8 cellular contexts compared by ENCODE assay signal in genomic region chr20:64064145-64064698, GRCh38. TPM values are rescaled to one million over a fixed set of nuclear protein-coding genes. Genes with fewer than 3 reads are reported as not detected.
DNase-seq lines count a peak whose midpoint lies in the region; ATAC-seq, FAIRE-seq and TF ChIP-seq lines count a peak whose summit lies in the region.

No MANE protein-coding gene starts in this region.

- no peak for ATAC-seq in K562

- DNase-seq in AG04450 (ENCODE audit: low read depth, low spot score) = no peak
- DNase-seq in K562 (ENCODE audit: extremely low read depth in 1 of 4, low spot score in 3 of 4) = no peak
- no peak for DNase-seq in AML-193 (lab: John Stamatoyannopoulos, UW)
- no peak for DNase-seq in NCI-H2171 (lab: John Stamatoyannopoulos, UW)
- DNase-seq in HEK293T (ENCODE audit: extremely low spot score) = no peak
- DNase-seq in ecto neural progenitor cell (ENCODE audit: low spot score) = no peak

- H4K20me1 ChIP-seq in K562 (replicated peaks; ENCODE audit: control insufficient read depth, insufficient read depth, low read length) = no peaks in the 10 kb centered on the region

- intact Hi-C loops in K562 (cut with micrococcal nuclease) = no loop called here

- H3K9ac ChIP-seq in HUES48 (ENCODE audit: low read depth, low read length) (no peak overlapping the region), K562 (ENCODE audit: insufficient read depth in 1 of 2, low read depth in 2 of 2, low read length in 2 of 2) (peak overlapping the region in 1 of 2 experiments; percentile 37; a peak in 1 of 4 replicates), mucosa of stomach (ENCODE audit: low read length) (peak overlapping the region; percentile 64)

- TF ChIP-seq POLR2A in K562 (conservative IDR thresholded peaks at IDR 0.05) = no peak

- H3K79me2 ChIP-seq in K562 (ENCODE audit: control insufficient read depth, insufficient read depth, low read length) = peaks cover 4% of the 10 kb centered on the region; the same call in 2 of the 3 replicates

- no peaks in the 10 kb centered on the region for H3K27me3 ChIP-seq in AG04450 (ENCODE audit: control insufficient read depth, insufficient read depth, low read length)
- H3K27me3 ChIP-seq in HUES48 (ENCODE audit: control insufficient read depth, insufficient read depth, low read length) = no peaks in the 10 kb centered on the region
- H3K27me3 ChIP-seq in K562 (ENCODE audit: control insufficient read depth in 2 of 2, insufficient read depth in 2 of 2, low read length in 2 of 2) = no peaks in the 10 kb centered on the region
- H3K27me3 ChIP-seq in mucosa of stomach (ENCODE audit: control insufficient read depth, insufficient read depth, low read length) = no peaks in the 10 kb centered on the region

- TF ChIP-seq EP300 in K562 (IDR thresholded peaks at IDR 0.05; ENCODE audit: low read length) = no peak

- H3K4me3 ChIP-seq in AG04450 (ENCODE audit: low read depth, low read length) (peak overlapping the region; percentile 88), HUES48 (ENCODE audit: low read depth, low read length) (peak overlapping the region; percentile 85), K562 (peak overlapping the region; percentile 97; the same call in 1 of the 2 replicates), mucosa of stomach (ENCODE audit: low read length) (peak overlapping the region; percentile 56)

- in situ Hi-C loops in K562 (cut with MboI) = no loop called here

- no peak for TF ChIP-seq RAD21 in K562 (CRISPR knock-in tag; conservative IDR thresholded peaks at IDR 0.05 in 1 of 2, IDR thresholded peaks at IDR 0.05 in 1 of 2)

- H3K9me3 ChIP-seq in AG04450 (ENCODE audit: control insufficient read depth, insufficient read depth, low read length) (no peaks in the 10 kb centered on the region; the same call in 1 of the 2 replicates), HUES48 (ENCODE audit: control insufficient read depth, insufficient read depth, low read length) (no peaks in the 10 kb centered on the region), K562 (replicated peaks; ENCODE audit: control insufficient read depth, insufficient read depth, low read depth, low read length) (no peaks in the 10 kb centered on the region), mucosa of stomach (ENCODE audit: control insufficient read depth, low read length) (no peaks in the 10 kb centered on the region)

- H3K4me1 ChIP-seq in HUES48 (ENCODE audit: control insufficient read depth, insufficient read depth, low read length) (peaks cover 13% of the 10 kb centered on the region; the same call in 1 of the 2 replicates), K562 (replicated peaks in 1 of 2; ENCODE audit: control insufficient read depth in 2 of 2, insufficient read depth in 2 of 2, low read length in 2 of 2) (peaks cover 34 to 70% of the 10 kb centered on the region in 2 experiments), mucosa of stomach (ENCODE audit: control insufficient read depth, insufficient read depth, low read length) (peaks cover 31% of the 10 kb centered on the region)

- WGBS in K562 (ENCODE audit: insufficient coverage, low coverage, missing lambda C conversion rate) = 53% methylated on average over 11 of the region's 12 CpGs

- POLR2A ChIA-PET in AG04450 (lab: Yijun Ruan, JAX) = no interaction called here
- POLR2A ChIA-PET in K562 (lab: Yijun Ruan, JAX) = interaction anchor here (0.8 to 1.4 kb wide), 2 partner anchors 9 to 10 kb away, joined by 3 to 4 read pairs; no protein-coding TSS in a partner anchor
- POLR2A ChIA-PET in HEK293T (lab: Yijun Ruan, JAX) = interaction anchor here (1.4 to 1.6 kb wide), 2 partner anchors 11 to 15 kb away, joined by 3 to 5 read pairs; partner anchors contain the start of genes OPRL1 and RGS19

- H3K9me1 ChIP-seq in K562 (ENCODE audit: control insufficient read depth, insufficient read depth, low read length) = peaks cover 3% of the 10 kb centered on the region

- H3K4me2 ChIP-seq in K562 (ENCODE audit: insufficient read depth, low read length) = peak overlapping the region; percentile 80

- CTCF ChIA-PET in AG04450 (lab: Charles Lee) = interaction anchor here (1.1 kb wide), 1 partner anchor 56 kb away, joined by 4 read pairs; no protein-coding TSS in a partner anchor
- CTCF ChIA-PET in K562 (lab: Yijun Ruan, JAX; ENCODE audit: low intra/inter-chr PET ratio) = no interaction called here
- CTCF ChIA-PET in HEK293T (lab: Yijun Ruan, JAX) = no interaction called here

- no TSS peak for BruUV-seq in K562 (replicated peaks; lab: Mats Ljungman, UMichigan)

- TF ChIP-seq CTCF in AG04450 (IDR thresholded peaks at IDR 0.05; ENCODE audit: low read depth, low read length) (no peak), K562 (IDR thresholded peaks at IDR 0.05 in 2 of 3, conservative IDR thresholded peaks at IDR 0.05 in 1 of 3; ENCODE audit: insufficient read depth in 2 of 3, low read depth in 1 of 3, low read length in 3 of 3) (no peak)

- no peak for FAIRE-seq in K562 (lab: Jason Lieb, UNC)

- H3K27ac ChIP-seq in AG04450 (ENCODE audit: low read depth, low read length) = peak overlapping the region; percentile 21
- H3K27ac ChIP-seq in HUES48 (ENCODE audit: low read depth, low read length) = no peak overlapping the region
- no peak overlapping the region for H3K27ac ChIP-seq in K562 (ENCODE audit: extremely low read depth, low read depth, low read length)

- H3K36me3 ChIP-seq in HUES48 (ENCODE audit: control insufficient read depth, insufficient read depth, low read length) (no peaks in the 10 kb centered on the region), K562 (ENCODE audit: control insufficient read depth, insufficient read depth, low read length) (no peaks in the 10 kb centered on the region), mucosa of stomach (ENCODE audit: control insufficient read depth, insufficient read depth, low read length) (no peaks in the 10 kb centered on the region)

- no peak overlapping the region for H2AFZ ChIP-seq in K562 (ENCODE audit: low read depth, low read length)

RNA-seq across cellular contexts. Expression of gene TCEA2, which starts 1.2 kb away (rescaled TPM):
- polyA plus RNA-seq in AG04450 (2011; rRNA removed) (12.8 and 18.0 TPM in 2 replicates), K562 (2011; rRNA removed) (8.6 and 14.0 TPM in 2 replicates), K562 (2014; fragmentation: Illumina TruSeq; extraction: Trizol) (5.0 and 8.5 TPM in 2 replicates), K562 (2014; fragmentation: Nextera tagmentation; extraction: Ambion mirVana) (1 to 10 TPM; 1.4 to 1.9 TPM), K562 (2014; rRNA removed) (8.0 and 10.0 TPM in 2 replicates)
- 11.7 and 19.6 TPM in 2 replicates for polyA minus RNA-seq in AG04450 (2011; rRNA and poly(A)+ RNA removed)
- total RNA-seq in K562 (2011; cell fraction: chromatin; rRNA removed; ENCODE audit: low replicate concordance) = 17.4 and 45.7 TPM in 2 replicates
- total RNA-seq in K562 (2011; cell fraction: nucleolus; rRNA removed) = 25.8 and 31.0 TPM in 2 replicates
- 17.7 and 19.9 TPM in 2 replicates for total RNA-seq in K562 (2011; cell fraction: nucleoplasm; rRNA removed)
- total RNA-seq in K562 (2014; rRNA removed) (5.4 and 7.8 TPM in 2 replicates), K562 (2014; rRNA removed; fragmentation: Illumina TruSeq; extraction: Trizol) (3.0 and 3.6 TPM in 2 replicates), K562 (2015; rRNA removed; fragmentation: Illumina TruSeq; extraction: Trizol) (6.4 and 6.9 TPM in 2 replicates), K562 (2021) (18.7 and 28.7 TPM in 2 replicates)
- 14.2 and 18.7 TPM in 2 replicates for polyA plus RNA-seq in K562 (2011; cell fraction: cytosol; rRNA removed)
- 63.0 and 66.6 TPM in 2 replicates for polyA plus RNA-seq in K562 (2011; cell fraction: nucleus; rRNA removed)
- polyA plus RNA-seq in K562 (2012) = 15.6 and 29.0 TPM in 2 replicates
- polyA minus RNA-seq in K562 (2011; rRNA and poly(A)+ RNA removed) = 3.3 and 4.4 TPM in 2 replicates
- 4.1 and 11.9 TPM in 2 replicates for polyA minus RNA-seq in K562 (2011; cell fraction: cytosol; rRNA and poly(A)+ RNA removed)
- polyA minus RNA-seq in K562 (2011; cell fraction: nucleus; rRNA and poly(A)+ RNA removed) = 11.4 and 20.1 TPM in 2 replicates

RNA-seq across cellular contexts. Expression of gene SOX18, which starts 14.8 kb away (rescaled TPM):
- not detected in 2 replicates for polyA plus RNA-seq in AG04450 (2011; rRNA removed)
- polyA minus RNA-seq in AG04450 (2011; rRNA and poly(A)+ RNA removed) = not detected in 2 replicates
- total RNA-seq in K562 (2011; cell fraction: chromatin; rRNA removed; ENCODE audit: low replicate concordance) = 0.58 and 1.6 TPM in 2 replicates
- total RNA-seq in K562 (2011; cell fraction: nucleolus; rRNA removed) = 3.5 and 3.8 TPM in 2 replicates
- 1.2 and 1.3 TPM in 2 replicates for total RNA-seq in K562 (2011; cell fraction: nucleoplasm; rRNA removed)
- 2.7 and 6.2 TPM in 2 replicates for total RNA-seq in K562 (2014; rRNA removed)
- 0.13 and 0.15 TPM in 2 replicates for total RNA-seq in K562 (2014; rRNA removed; fragmentation: Illumina TruSeq; extraction: Trizol)
- 0.76 and 0.94 TPM in 2 replicates for total RNA-seq in K562 (2015; rRNA removed; fragmentation: Illumina TruSeq; extraction: Trizol)
- 19.8 and 20.4 TPM in 2 replicates for total RNA-seq in K562 (2021)
- polyA plus RNA-seq in K562 (2011; rRNA removed) = 0.33 and 0.47 TPM in 2 replicates
- 1.0 and 5.3 TPM in 2 replicates for polyA plus RNA-seq in K562 (2011; cell fraction: cytosol; rRNA removed)
- polyA plus RNA-seq in K562 (2011; cell fraction: nucleus; rRNA removed) = 2.6 and 7.3 TPM in 2 replicates
- polyA plus RNA-seq in K562 (2012) = 6.7 and 6.9 TPM in 2 replicates
- polyA plus RNA-seq in K562 (2014; fragmentation: Illumina TruSeq; extraction: Trizol) = 0.21 and 0.78 TPM in 2 replicates
- under 1 TPM; 0.20 to 0.23 TPM for polyA plus RNA-seq in K562 (2014; fragmentation: Nextera tagmentation; extraction: Ambion mirVana)
- polyA plus RNA-seq in K562 (2014; rRNA removed) = 4.4 and 6.8 TPM in 2 replicates
- 0.14 TPM in 1 of 2 replicates, not detected in the other for polyA minus RNA-seq in K562 (2011; rRNA and poly(A)+ RNA removed)
- 3.3 and 7.4 TPM in 2 replicates for polyA minus RNA-seq in K562 (2011; cell fraction: cytosol; rRNA and poly(A)+ RNA removed)
- polyA minus RNA-seq in K562 (2011; cell fraction: nucleus; rRNA and poly(A)+ RNA removed) = 1.5 and 2.1 TPM in 2 replicates

RNA-seq across cellular contexts. Expression of gene RGS19, which starts 15.1 kb away (rescaled TPM):
- 7.5 and 9.3 TPM in 2 replicates for polyA plus RNA-seq in AG04450 (2011; rRNA removed)
- 5.5 and 8.3 TPM in 2 replicates for polyA minus RNA-seq in AG04450 (2011; rRNA and poly(A)+ RNA removed)
- 7.1 and 15.6 TPM in 2 replicates for total RNA-seq in K562 (2011; cell fraction: chromatin; rRNA removed; ENCODE audit: low replicate concordance)
- 13.2 and 13.3 TPM in 2 replicates for total RNA-seq in K562 (2011; cell fraction: nucleolus; rRNA removed)
- 7.2 and 10.5 TPM in 2 replicates for total RNA-seq in K562 (2011; cell fraction: nucleoplasm; rRNA removed)
- 23.7 and 26.9 TPM in 2 replicates for total RNA-seq in K562 (2014; rRNA removed)
- total RNA-seq in K562 (2014; rRNA removed; fragmentation: Illumina TruSeq; extraction: Trizol) = 3.2 and 3.3 TPM in 2 replicates
- 14.3 and 14.6 TPM in 2 replicates for total RNA-seq in K562 (2015; rRNA removed; fragmentation: Illumina TruSeq; extraction: Trizol)
- total RNA-seq in K562 (2021) = 20.7 and 21.0 TPM in 2 replicates
- polyA plus RNA-seq in K562 (2011; rRNA removed) = 14.7 and 23.9 TPM in 2 replicates
- polyA plus RNA-seq in K562 (2011; cell fraction: cytosol; rRNA removed) = 31.1 and 65.3 TPM in 2 replicates
- polyA plus RNA-seq in K562 (2011; cell fraction: nucleus; rRNA removed) = 19.9 and 25.8 TPM in 2 replicates
- 17.9 and 19.3 TPM in 2 replicates for polyA plus RNA-seq in K562 (2012)
- 5.2 and 11.0 TPM in 2 replicates for polyA plus RNA-seq in K562 (2014; fragmentation: Illumina TruSeq; extraction: Trizol)
- polyA plus RNA-seq in K562 (2014; fragmentation: Nextera tagmentation; extraction: Ambion mirVana) = under 1 TPM; 0.41 to 0.98 TPM
- 21.9 and 23.4 TPM in 2 replicates for polyA plus RNA-seq in K562 (2014; rRNA removed)
- 4.7 and 4.8 TPM in 2 replicates for polyA minus RNA-seq in K562 (2011; rRNA and poly(A)+ RNA removed)
- 9.5 and 22.4 TPM in 2 replicates for polyA minus RNA-seq in K562 (2011; cell fraction: cytosol; rRNA and poly(A)+ RNA removed)
- 5.7 and 8.8 TPM in 2 replicates for polyA minus RNA-seq in K562 (2011; cell fraction: nucleus; rRNA and poly(A)+ RNA removed)

RNA-seq across cellular contexts. Expression of gene OPRL1, which starts 15.7 kb away (rescaled TPM):
- 0.86 and 1.1 TPM in 2 replicates for polyA plus RNA-seq in AG04450 (2011; rRNA removed)
- polyA minus RNA-seq in AG04450 (2011; rRNA and poly(A)+ RNA removed) = 1.2 and 1.7 TPM in 2 replicates
- 0.40 and 0.86 TPM in 2 replicates for total RNA-seq in K562 (2011; cell fraction: chromatin; rRNA removed; ENCODE audit: low replicate concordance)
- total RNA-seq in K562 (2011; cell fraction: nucleolus; rRNA removed) = 0.67 and 0.79 TPM in 2 replicates
- total RNA-seq in K562 (2011; cell fraction: nucleoplasm; rRNA removed) = 0.23 and 0.66 TPM in 2 replicates
- total RNA-seq in K562 (2014; rRNA removed) = 0.09 and 0.37 TPM in 2 replicates
- total RNA-seq in K562 (2014; rRNA removed; fragmentation: Illumina TruSeq; extraction: Trizol) = 0.07 TPM in 1 of 2 replicates, not detected in the other
- 0.14 and 0.15 TPM in 2 replicates for total RNA-seq in K562 (2015; rRNA removed; fragmentation: Illumina TruSeq; extraction: Trizol)
- 0.22 and 0.33 TPM in 2 replicates for total RNA-seq in K562 (2021)
- polyA plus RNA-seq in K562 (2011; rRNA removed) = 0.17 and 0.64 TPM in 2 replicates
- 0.55 and 0.76 TPM in 2 replicates for polyA plus RNA-seq in K562 (2011; cell fraction: cytosol; rRNA removed)
- 0.67 and 0.70 TPM in 2 replicates for polyA plus RNA-seq in K562 (2011; cell fraction: nucleus; rRNA removed)
- 0.46 and 1.1 TPM in 2 replicates for polyA plus RNA-seq in K562 (2012)
- polyA plus RNA-seq in K562 (2014; fragmentation: Illumina TruSeq; extraction: Trizol) = 0.06 and 0.11 TPM in 2 replicates
- polyA plus RNA-seq in K562 (2014; fragmentation: Nextera tagmentation; extraction: Ambion mirVana) = not detected
- polyA plus RNA-seq in K562 (2014; rRNA removed) = 0.04 and 0.11 TPM in 2 replicates
- polyA minus RNA-seq in K562 (2011; rRNA and poly(A)+ RNA removed) = 0.39 and 0.48 TPM in 2 replicates
- polyA minus RNA-seq in K562 (2011; cell fraction: cytosol; rRNA and poly(A)+ RNA removed) = 0.48 and 0.55 TPM in 2 replicates
- 0.13 and 0.33 TPM in 2 replicates for polyA minus RNA-seq in K562 (2011; cell fraction: nucleus; rRNA and poly(A)+ RNA removed)

RNA-seq across cellular contexts. Expression of gene LKAAEAR1, which starts 20.0 kb away (rescaled TPM):
- not detected in 2 replicates for polyA plus RNA-seq in AG04450 (2011; rRNA removed)
- not detected in 2 replicates for polyA minus RNA-seq in AG04450 (2011; rRNA and poly(A)+ RNA removed)
- not detected in 2 replicates for total RNA-seq in K562 (2011; cell fraction: chromatin; rRNA removed; ENCODE audit: low replicate concordance)
- total RNA-seq in K562 (2011; cell fraction: nucleolus; rRNA removed) = not detected in 2 replicates
- total RNA-seq in K562 (2011; cell fraction: nucleoplasm; rRNA removed) = not detected in 2 replicates
- total RNA-seq in K562 (2014; rRNA removed) = not detected in 2 replicates
- total RNA-seq in K562 (2014; rRNA removed; fragmentation: Illumina TruSeq; extraction: Trizol) = not detected in 2 replicates
- not detected in 2 replicates for total RNA-seq in K562 (2015; rRNA removed; fragmentation: Illumina TruSeq; extraction: Trizol)
- total RNA-seq in K562 (2021) = not detected in 2 replicates
- polyA plus RNA-seq in K562 (2011; rRNA removed) = not detected in 2 replicates
- not detected in 2 replicates for polyA plus RNA-seq in K562 (2011; cell fraction: cytosol; rRNA removed)
- not detected in 2 replicates for polyA plus RNA-seq in K562 (2011; cell fraction: nucleus; rRNA removed)
- not detected in 2 replicates for polyA plus RNA-seq in K562 (2012)
- not detected in 2 replicates for polyA plus RNA-seq in K562 (2014; fragmentation: Illumina TruSeq; extraction: Trizol)
- polyA plus RNA-seq in K562 (2014; fragmentation: Nextera tagmentation; extraction: Ambion mirVana) = not detected
- not detected in 2 replicates for polyA plus RNA-seq in K562 (2014; rRNA removed)
- polyA minus RNA-seq in K562 (2011; rRNA and poly(A)+ RNA removed) = not detected in 2 replicates
- not detected in 2 replicates for polyA minus RNA-seq in K562 (2011; cell fraction: cytosol; rRNA and poly(A)+ RNA removed)
- not detected in 2 replicates for polyA minus RNA-seq in K562 (2011; cell fraction: nucleus; rRNA and poly(A)+ RNA removed)
